ENCODE assay signal across 14 cellular contexts in genomic region chr6:47182291-47182957, GRCh38.
"Had no signal": no experiment of that assay in that cellular context is flagged by ENCODE, and none has a peak within 500 bp of the region (broad histone marks: within the 10 kb centered on the region; RNA-seq: fewer than 3 reads in every experiment).

No MANE protein-coding gene starts in this region.

- H3K27ac ChIP-seq: breast epithelium, parathyroid adenoma, skin epidermis had no signal

- H3K9ac ChIP-seq: parathyroid adenoma had no signal

- DNase-seq: activated CD4-positive, alpha-beta memory T cell treated with anti-CD3 and anti-CD28 coated beads, Interleukin-2, amount 10 ng/mL, durations not matched to agents 7 days and 5 days; activated CD4-positive, alpha-beta T cell treated with anti-CD3 and anti-CD28 coated beads for 36 hours; activated naive CD8-positive, alpha-beta T cell treated with anti-CD3 and anti-CD28 coated beads, Interleukin-2, amount 10 ng/mL, durations not matched to agents 7 days and 5 days; activated T-cell treated with anti-CD3 and anti-CD28 coated beads, Interleukin-2, amount 50 U/mL, for 72 hours; anterior cingulate cortex; foreskin melanocyte; head of caudate nucleus; left ventricle myocardium superior; naive B cell; T1000 had no signal

- H3K4me3 ChIP-seq: breast epithelium, skin epidermis had no signal

- H2AFZ ChIP-seq: parathyroid adenoma had no signal

- ATAC-seq: activated CD4-positive, alpha-beta T cell treated with anti-CD3 and anti-CD28 coated beads for 36 hours; activated T-cell treated with anti-CD3 and anti-CD28 coated beads, Interleukin-2, amount 50 U/mL, for 72 hours; left ventricle myocardium superior; stimulated activated memory B cell treated with anti-CD40 and anti-IgM and Interleukin-4, amounts not matched to agents 10 μg/mL and 1 μg/mL and 100 μg/mL, for 72 hours had no signal

- H3K79me2 ChIP-seq: parathyroid adenoma had no signal

- H3K9me3 ChIP-seq: breast epithelium had no signal

- H3K27me3 ChIP-seq: breast epithelium had no signal

- H3K4me1 ChIP-seq: parathyroid adenoma had no signal

- H3K36me3 ChIP-seq: breast epithelium had no signal
